ENCODE assay signal across 11 cellular contexts in the genomic region with DNA sequence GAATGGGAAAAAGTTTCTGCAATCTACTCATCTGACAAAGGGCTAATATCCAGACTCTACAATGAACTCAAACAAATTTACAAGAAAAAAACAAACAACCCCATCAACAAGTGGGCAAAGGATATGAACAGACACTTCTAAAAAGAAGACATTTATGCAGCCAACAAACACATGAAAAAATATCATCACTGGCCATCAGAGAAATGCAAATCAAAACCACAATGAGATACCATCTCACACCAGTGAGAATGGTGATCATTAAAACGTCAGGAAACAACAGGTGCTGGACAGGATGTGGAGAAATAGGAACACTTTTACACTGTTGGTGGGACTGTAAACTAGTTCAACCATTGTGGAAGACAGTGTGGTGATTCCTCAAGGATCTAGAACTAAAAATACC. TPM values are rescaled to one million over a fixed set of nuclear protein-coding genes. Genes with fewer than 3 reads are reported as not detected.
"Had no signal": no experiment of that assay in that cellular context is flagged by ENCODE, and none has a peak within 500 bp of the region (broad histone marks: within the 10 kb centered on the region; RNA-seq: fewer than 3 reads in every experiment).

No MANE protein-coding gene starts in this region.

RNA-seq across cellular contexts. Expression of gene ASCL4, which starts 47.2 kb away (rescaled TPM):
- total RNA-seq: stomach, temporal lobe, thoracic aorta, thyroid gland, transverse colon, upper lobe of left lung, upper lobe of right lung, ureter, urinary bladder, uterus, vagina had no signal
- polyA plus RNA-seq: urinary bladder had no signal
